Comparison of ENCODE assay signal across 19 cellular contexts in the genomic region with DNA sequence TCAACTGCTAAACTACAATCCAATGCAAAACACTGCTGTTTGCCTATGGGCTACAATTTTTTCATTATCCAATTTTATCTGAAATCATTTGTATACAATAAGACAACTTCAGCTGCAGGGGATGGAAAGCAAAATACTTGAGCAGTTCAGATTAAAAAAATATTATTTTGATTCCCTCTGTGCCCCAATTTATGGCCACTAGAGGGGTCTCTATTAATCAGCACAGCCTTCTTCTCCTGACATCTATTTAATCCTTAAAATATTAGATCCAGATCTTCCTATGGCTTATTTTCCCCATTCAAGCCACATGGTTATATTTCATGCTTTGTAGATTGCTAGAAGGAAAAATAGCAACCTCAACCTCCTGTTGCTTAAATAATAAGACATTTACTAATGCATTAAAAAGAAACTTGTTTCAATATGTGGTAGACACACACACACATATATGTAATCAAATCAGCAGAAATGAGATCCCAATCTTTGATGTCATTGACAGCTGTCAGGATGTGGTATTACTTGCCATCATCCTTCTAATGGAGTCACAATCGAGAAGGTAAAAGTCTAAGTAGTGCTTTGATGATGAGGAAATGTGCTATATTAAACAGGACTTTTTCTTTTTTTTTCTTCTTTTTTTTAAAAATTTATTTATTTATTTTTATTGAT.
DNase-seq lines count a peak whose midpoint lies in the region; ATAC-seq and TF ChIP-seq lines count a peak whose summit lies in the region.
"Had no signal": no experiment of that assay in that cellular context is flagged by ENCODE, and none has a peak within 500 bp of the region (broad histone marks: within the 10 kb centered on the region; RNA-seq: fewer than 3 reads in every experiment).

No MANE protein-coding gene starts in this region.

- H3K36me3 ChIP-seq in A673 (ENCODE audit: insufficient read depth, low read length, poor library complexity, severe bottlenecking) (no peaks in the 10 kb centered on the region), RWPE2 (ENCODE audit: low read depth) (no peaks in the 10 kb centered on the region)
- H3K36me3 ChIP-seq: BLaER1, HAP-1, Peyer's patch had no signal

- no peaks in the 10 kb centered on the region for H3K9me3 Mint-ChIP-seq in mesothelial cell of epicardium
- H3K9me3 Mint-ChIP-seq: CD8-positive, alpha-beta T cell had no signal

- H3K9me3 ChIP-seq in A673 (ENCODE audit: low read depth, low read length, poor library complexity, severe bottlenecking), result no peaks in the 10 kb centered on the region
- no peaks in the 10 kb centered on the region for H3K9me3 ChIP-seq in RWPE2 (ENCODE audit: severe bottlenecking)
- H3K9me3 ChIP-seq: BLaER1, HAP-1, Peyer's patch had no signal

- intact Hi-C loops in A673 (cut with micrococcal nuclease; ENCODE audit: unreplicated experiment), result no loop called here
- intact Hi-C loops in left cardiac atrium (cut with DNase I), result no loop called here

- H3K4me3 Mint-ChIP-seq in mesothelial cell of epicardium, result no peak overlapping the region
- H3K4me3 Mint-ChIP-seq: CD8-positive, alpha-beta T cell had no signal

- H3K4me3 ChIP-seq in A673 (ENCODE audit: low read depth, low read length, poor library complexity, severe bottlenecking) (no peak overlapping the region), RWPE2 (ENCODE audit: severe bottlenecking) (no peak overlapping the region)
- H3K4me3 ChIP-seq: BLaER1, HAP-1, Peyer's patch had no signal

- DNase-seq in A673 (ENCODE audit: low spot score) (no peak), ELR (ENCODE audit: low read depth) (peak; percentile 8), RWPE2 (ENCODE audit: low spot score) (no peak), mesothelial cell of epicardium (ENCODE audit: low spot score in 2 of 2, unreplicated experiment in 2 of 2) (no peak), left cardiac atrium (no peak), NCI-H2107 treated with DMSO at 0.1 percent for 48 hours (lab: John Stamatoyannopoulos, UW; ENCODE audit: unreplicated experiment) (no peak), epidermal melanocyte (ENCODE audit: insufficient read length, low spot score) (no peak)
- DNase-seq: CD8-positive, alpha-beta T cell; DMS79 treated with DMSO at 0.1 percent for 48 hours; KBM-7; MV-4-11; NCI-H1694 treated with DMSO at 0.1 percent for 48 hours; NCI-H345; NCI-H524 treated with DMSO at 0.1 percent for 48 hours; Peyer's patch had no signal

- peaks cover 16% of the 10 kb centered on the region for H3K4me1 Mint-ChIP-seq in mesothelial cell of epicardium

- no peaks in the 10 kb centered on the region for H3K4me1 ChIP-seq in A673 (ENCODE audit: insufficient read depth, low read length, poor library complexity, severe bottlenecking)
- H3K4me1 ChIP-seq in RWPE2 (ENCODE audit: insufficient read depth, poor library complexity, severe bottlenecking), result peaks cover 20% of the 10 kb centered on the region
- H3K4me1 ChIP-seq: BLaER1, HAP-1, Peyer's patch had no signal

- no peak overlapping the region for H3K27ac ChIP-seq in A673 (ENCODE audit: low read depth, low read length, poor library complexity, severe bottlenecking)
- H3K27ac ChIP-seq in RWPE2 (ENCODE audit: poor library complexity, severe bottlenecking), result no peak overlapping the region
- H3K27ac ChIP-seq: BLaER1, Peyer's patch had no signal

- H3K27me3 Mint-ChIP-seq in mesothelial cell of epicardium (ENCODE audit: low read depth), result no peaks in the 10 kb centered on the region

- H3K27me3 ChIP-seq in A673 (replicated peaks; ENCODE audit: insufficient read depth, low read depth, low read length, poor library complexity), result no peaks in the 10 kb centered on the region
- H3K27me3 ChIP-seq in RWPE2 (ENCODE audit: insufficient read depth, poor library complexity, severe bottlenecking), result no peaks in the 10 kb centered on the region
- H3K27me3 ChIP-seq: BLaER1, Peyer's patch had no signal

- H3K36me3 Mint-ChIP-seq in mesothelial cell of epicardium, result no peaks in the 10 kb centered on the region
- H3K36me3 Mint-ChIP-seq: CD8-positive, alpha-beta T cell had no signal

- CTCF ChIA-PET in A673 (lab: Charles Lee), result no interaction called here

- POLR2A ChIA-PET in A673 (lab: Charles Lee; ENCODE audit: low non-redundant PET), result no interaction called here

- TF ChIP-seq CTCF in A673 (conservative IDR thresholded peaks at IDR 0.05; ENCODE audit: low read depth, low read length) (peak; percentile 41; the same call in 1 of the 2 replicates), RWPE2 (IDR thresholded peaks at IDR 0.05; ENCODE audit: poor library complexity, severe bottlenecking) (peak; percentile 36), mesothelial cell of epicardium (IDR thresholded peaks at IDR 0.05; ENCODE audit: unreplicated experiment) (peak; percentile 26)

- ATAC-seq in RWPE2 (ENCODE audit: low read depth) (no peak), HG02642 (IDR thresholded peaks at IDR 0.05; ENCODE audit: poor library complexity, unreplicated experiment) (no peak), left cardiac atrium (no peak)
- ATAC-seq: CD8-positive, alpha-beta T cell; Right ventricle myocardium inferior had no signal

- no peak overlapping the region for H3K27ac Mint-ChIP-seq in mesothelial cell of epicardium
- H3K27ac Mint-ChIP-seq: CD8-positive, alpha-beta T cell had no signal

- no TSS peak for BruUV-seq in A673 (replicated peaks; lab: Mats Ljungman, UMichigan)
